ENCODE assay signal across 9 cellular contexts in the genomic region with DNA sequence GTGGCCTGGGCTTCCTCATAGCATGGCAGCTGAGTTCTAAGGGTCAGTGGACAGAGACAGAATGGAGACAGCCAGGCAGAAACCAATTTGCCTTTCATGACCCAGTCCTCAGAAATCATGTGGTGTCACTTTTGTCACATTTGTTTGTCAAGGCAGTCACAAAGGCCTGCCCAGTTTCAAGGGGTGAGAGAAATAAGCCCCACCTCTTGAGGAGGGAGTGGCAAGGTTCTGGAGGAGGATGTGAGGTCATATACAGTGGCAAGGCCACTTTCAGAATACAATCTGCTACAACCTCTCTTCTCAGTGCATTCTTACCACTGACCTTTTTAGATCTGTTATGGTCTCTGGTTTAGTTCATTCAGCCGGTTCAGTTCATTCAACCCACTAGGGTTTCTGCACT.
A peak's percentile ranks its signal among the peaks of the same experiment; 100 is the strongest.
DNase-seq lines count a peak whose midpoint lies in the region; ATAC-seq and TF ChIP-seq lines count a peak whose summit lies in the region.
"Had no signal": no experiment of that assay in that cellular context is flagged by ENCODE, and none has a peak within 500 bp of the region (broad histone marks: within the 10 kb centered on the region; RNA-seq: fewer than 3 reads in every experiment).

No MANE protein-coding gene starts in this region.

- in situ Hi-C loops in Caki2 (cut with HindIII; ENCODE audit: low pct_unique_long_range_greater_than_20kb, low sequenced_read_pairs) = no loop called here

- no peaks in the 10 kb centered on the region for H3K4me1 ChIP-seq in heart left ventricle

- peaks cover 8% of the 10 kb centered on the region for H3K4me1 Mint-ChIP-seq in activated CD4-positive, alpha-beta memory T cell treated with anti-CD3 and anti-CD28 coated beads for 36 hours (ENCODE audit: low read depth)
- H3K4me1 Mint-ChIP-seq in mesothelial cell of epicardium (no peaks in the 10 kb centered on the region), glutamatergic neuron (ENCODE audit: low read depth, unreplicated experiment) (peaks cover 2% of the 10 kb centered on the region)

- H3K27ac Mint-ChIP-seq in activated CD4-positive, alpha-beta memory T cell treated with anti-CD3 and anti-CD28 coated beads for 36 hours = no peak overlapping the region
- H3K27ac Mint-ChIP-seq in mesothelial cell of epicardium = no peak overlapping the region
- H3K27ac Mint-ChIP-seq in glutamatergic neuron (ENCODE audit: unreplicated experiment) = no peak overlapping the region
- H3K27ac Mint-ChIP-seq: dendritic cell treated with granulocyte-macrophage colony-stimulating factor and Interleukin-4, amounts not matched to agents 40 ng/mL and 50 ng/mL, for 4 days had no signal

- TF ChIP-seq CTCF in heart left ventricle (IDR thresholded peaks at IDR 0.05) (no peak), mesothelial cell of epicardium (IDR thresholded peaks at IDR 0.05; ENCODE audit: unreplicated experiment) (no peak), glutamatergic neuron (IDR thresholded peaks at IDR 0.05; ENCODE audit: partially characterized antibody, unreplicated experiment) (no peak)

- CTCF ChIA-PET in activated CD4-positive, alpha-beta memory T cell treated with anti-CD3 and anti-CD28 coated beads for 36 hours (lab: Charles Lee) = no interaction called here

- no peaks in the 10 kb centered on the region for H3K36me3 ChIP-seq in heart left ventricle

- no peaks in the 10 kb centered on the region for H3K9me3 Mint-ChIP-seq in activated CD4-positive, alpha-beta memory T cell treated with anti-CD3 and anti-CD28 coated beads for 36 hours
- no peaks in the 10 kb centered on the region for H3K9me3 Mint-ChIP-seq in mesothelial cell of epicardium
- peaks cover 4% of the 10 kb centered on the region for H3K9me3 Mint-ChIP-seq in glutamatergic neuron (ENCODE audit: unreplicated experiment)
- H3K9me3 Mint-ChIP-seq: dendritic cell treated with granulocyte-macrophage colony-stimulating factor and Interleukin-4, amounts not matched to agents 40 ng/mL and 50 ng/mL, for 4 days had no signal

- no peaks in the 10 kb centered on the region for H3K27me3 Mint-ChIP-seq in activated CD4-positive, alpha-beta memory T cell treated with anti-CD3 and anti-CD28 coated beads for 36 hours
- H3K27me3 Mint-ChIP-seq in mesothelial cell of epicardium (ENCODE audit: low read depth) = no peaks in the 10 kb centered on the region
- H3K27me3 Mint-ChIP-seq in glutamatergic neuron (ENCODE audit: unreplicated experiment) = no peaks in the 10 kb centered on the region

- intact Hi-C loops in activated CD4-positive, alpha-beta memory T cell treated with anti-CD3 and anti-CD28 coated beads for 36 hours (cut with micrococcal nuclease) = no loop called here
- intact Hi-C loops in heart left ventricle (cut with DNase I) = no loop called here

- WGBS in heart left ventricle, 4 donors = 82 to 97% (median 91%) methylated on average over 1 of the region's 1 CpG

- peaks cover 0 to 6% (median 0%) of the 10 kb centered on the region in 9 donors for H3K27me3 ChIP-seq in heart left ventricle

- POLR2A ChIA-PET in activated CD4-positive, alpha-beta memory T cell treated with anti-CD3 and anti-CD28 coated beads for 36 hours (lab: Charles Lee) = no interaction called here

- H3K4me3 ChIP-seq in heart left ventricle = no peak overlapping the region

- H3K4me3 Mint-ChIP-seq in activated CD4-positive, alpha-beta memory T cell treated with anti-CD3 and anti-CD28 coated beads for 36 hours = no peak overlapping the region
- no peak overlapping the region for H3K4me3 Mint-ChIP-seq in mesothelial cell of epicardium
- no peak overlapping the region for H3K4me3 Mint-ChIP-seq in glutamatergic neuron (ENCODE audit: unreplicated experiment)
- H3K4me3 Mint-ChIP-seq: dendritic cell treated with granulocyte-macrophage colony-stimulating factor and Interleukin-4, amounts not matched to agents 40 ng/mL and 50 ng/mL, for 4 days had no signal

- DNase-seq in Caki2 (ENCODE audit: low read depth) (peak; percentile 2), HK-2 (ENCODE audit: unreplicated experiment) (no peak), heart left ventricle (no peak), mesothelial cell of epicardium (ENCODE audit: low spot score in 2 of 2, unreplicated experiment in 2 of 2) (no peak), glutamatergic neuron (no peak)
- DNase-seq in activated CD4-positive, alpha-beta memory T cell treated with anti-CD3 and anti-CD28 coated beads for 36 hours = peak; percentile 34

- ATAC-seq in GM18909 (IDR thresholded peaks at IDR 0.05; ENCODE audit: poor library complexity, unreplicated experiment) = peak; percentile 80
- peak; percentile 88 for ATAC-seq in HG02981 (IDR thresholded peaks at IDR 0.05; ENCODE audit: unreplicated experiment)
- no peak for ATAC-seq in heart left ventricle

- no peaks in the 10 kb centered on the region for H3K36me3 Mint-ChIP-seq in activated CD4-positive, alpha-beta memory T cell treated with anti-CD3 and anti-CD28 coated beads for 36 hours
- H3K36me3 Mint-ChIP-seq in mesothelial cell of epicardium (no peaks in the 10 kb centered on the region), glutamatergic neuron (ENCODE audit: unreplicated experiment) (no peaks in the 10 kb centered on the region)

- H3K9me3 ChIP-seq in heart left ventricle = no peaks in the 10 kb centered on the region

- TF ChIP-seq POLR2A in heart left ventricle (IDR thresholded peaks at IDR 0.05) = no peak

- no peak overlapping the region for H3K27ac ChIP-seq in heart left ventricle

Comparison
In these comparisons a context has a peak if more than half of its experiments do, and no peak if none do; other contexts are left out.
1. DNase-seq: peak in Caki2 (single experiment) and activated CD4-positive, alpha-beta memory T cell treated with anti-CD3 and anti-CD28 coated beads for 36 hours (single experiment); none in HK-2 (single experiment), heart left ventricle (0 of 5), mesothelial cell of epicardium (0 of 2) and glutamatergic neuron (single experiment).
2. ATAC-seq: peak in GM18909 (single experiment) and HG02981 (single experiment); none in heart left ventricle (0 of 4).